In genomic region chr1:230972855-230973271, GRCh38 we compare ENCODE assay signal across 9 cellular contexts. TPM values are rescaled to one million over a fixed set of nuclear protein-coding genes. Genes with fewer than 3 reads are reported as not detected.
A peak's percentile ranks its signal among the peaks of the same experiment; 100 is the strongest.
DNase-seq lines count a peak whose midpoint lies in the region; ATAC-seq and FAIRE-seq lines count a peak whose summit lies in the region.
"Had no signal": no experiment of that assay in that cellular context is flagged by ENCODE, and none has a peak within 500 bp of the region (broad histone marks: within the 10 kb centered on the region; RNA-seq: fewer than 3 reads in every experiment).

No MANE protein-coding gene starts in this region.

- peak overlapping the region; percentile 88 for H3K27ac Mint-ChIP-seq in T-helper 17 cell

- peak; percentile 81 for ATAC-seq in GM19035 (IDR thresholded peaks at IDR 0.05; ENCODE audit: unreplicated experiment)
- ATAC-seq in HG03108 (IDR thresholded peaks at IDR 0.05; ENCODE audit: unreplicated experiment): peak; percentile 67
- peak; percentile 87 for ATAC-seq in T-helper 17 cell

- peaks cover 7% of the 10 kb centered on the region for H3K36me3 Mint-ChIP-seq in T-helper 17 cell (ENCODE audit: low read depth)

- no peaks in the 10 kb centered on the region for H3K9me3 ChIP-seq in T-helper 17 cell (ENCODE audit: control insufficient read depth, low read length, poor library complexity, severe bottlenecking)

- peak overlapping the region; percentile 69 for H3K4me3 Mint-ChIP-seq in T-helper 17 cell

- H3K4me1 Mint-ChIP-seq in T-helper 17 cell: peaks cover 66% of the 10 kb centered on the region

- no peak for FAIRE-seq in frontal cortex (lab: Jason Lieb, UNC)
- FAIRE-seq: TTC549 had no signal

- peak; percentile 27 to 55 (median 44) for DNase-seq in T-helper 17 cell
- DNase-seq in central memory CD4-positive, alpha-beta T cell: peak; percentile 84
- peak; percentile 18 for DNase-seq in stimulated activated CD8-positive, alpha-beta memory T cell treated with anti-CD3 and anti-CD28 coated beads, Interleukin-7, amount 100 ng/mL, for 24 hours (ENCODE audit: low read depth)
- DNase-seq in NCI-H446 (lab: John Stamatoyannopoulos, UW): no peak
- no peak for DNase-seq in frontal cortex (ENCODE audit: low spot score in 2 of 2)
- no peak for DNase-seq in NCI-H1436 treated with DMSO at 0.1 percent for 48 hours (lab: John Stamatoyannopoulos, UW)

- H3K27me3 Mint-ChIP-seq in T-helper 17 cell: no peaks in the 10 kb centered on the region

RNA-seq across cellular contexts. Expression of gene TTC13, which starts 5.8 kb away (rescaled TPM):
- 10 to 100 TPM; 27.4 to 34.7 TPM for total RNA-seq in T-helper 17 cell
- total RNA-seq in frontal cortex: 64.8 TPM

RNA-seq across cellular contexts. Expression of gene ARV1, which starts 6.0 kb away (rescaled TPM):
- total RNA-seq in T-helper 17 cell (1 to 10 TPM; 5.7 to 6.7 TPM), frontal cortex (21.2 TPM)

Comparison
In these comparisons a context has a peak if more than half of its experiments do, and no peak if none do; other contexts are left out.
1. DNase-seq: peak in T-helper 17 cell (3 of 3), central memory CD4-positive, alpha-beta T cell (single experiment) and stimulated activated CD8-positive, alpha-beta memory T cell treated with anti-CD3 and anti-CD28 coated beads, Interleukin-7, amount 100 ng/mL, for 24 hours (single experiment); none in NCI-H446 (0 of 2), frontal cortex (0 of 2) and NCI-H1436 treated with DMSO at 0.1 percent for 48 hours (single experiment).
2. Peak in every context shown above with its lines, with median percentiles within 50 percentile points of each other: ATAC-seq.